1 cellular context compared by ENCODE assay signal in the genomic region with DNA sequence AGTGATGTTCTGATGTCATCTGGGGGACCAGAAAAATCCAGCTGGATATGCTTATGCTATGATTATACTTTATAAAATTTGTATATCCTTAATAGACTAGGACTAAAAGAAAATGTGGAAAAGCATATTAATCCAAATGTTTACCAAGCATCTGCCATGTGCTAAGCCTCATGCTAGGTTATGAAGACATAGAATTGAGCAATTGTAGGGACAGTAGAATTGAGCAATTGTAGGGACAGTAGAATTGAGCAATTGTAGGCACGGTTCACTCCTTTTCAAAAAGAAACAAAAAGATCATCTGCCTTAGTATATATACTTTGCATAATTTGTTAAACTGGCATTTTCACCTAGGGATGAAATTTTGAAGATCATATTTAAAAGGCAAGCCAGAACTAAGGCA.
TF ChIP-seq lines count a peak whose summit lies in the region.

No MANE protein-coding gene starts in this region.

TF ChIP-seq in HepG2, 621 proteins besides CTCF, POLR2A, EP300 and RAD21 (continued from another document and continues in another):
- TF ChIP-seq ZNF329 (CRISPR knock-in tag; IDR thresholded peaks at IDR 0.05; ENCODE audit: low read depth) (no peak), HNF4G (IDR thresholded peaks at IDR 0.05; ENCODE audit: borderline replicate concordance, low read depth, low read length) (no peak), HNF4G (CRISPR knock-in tag; IDR thresholded peaks at IDR 0.05; ENCODE audit: borderline replicate concordance, low read depth) (no peak), ZNF558 (CRISPR knock-in tag; IDR thresholded peaks at IDR 0.05; ENCODE audit: borderline replicate concordance) (no peak), ZNF160 (CRISPR knock-in tag; IDR thresholded peaks at IDR 0.05) (no peak), KDM6A (CRISPR knock-in tag; IDR thresholded peaks at IDR 0.05; ENCODE audit: low read depth) (no peak), RXRA (CRISPR knock-in tag; IDR thresholded peaks at IDR 0.05) (no peak), CEBPG (CRISPR knock-in tag; IDR thresholded peaks at IDR 0.05) (peak; percentile 100), ZNF878 (CRISPR knock-in tag; IDR thresholded peaks at IDR 0.05) (no peak), ZNF256 (CRISPR knock-in tag; conservative IDR thresholded peaks at IDR 0.05) (no peak), HNF4A (CRISPR knock-in tag; IDR thresholded peaks at IDR 0.05) (peak; percentile 67), PHB2 (IDR thresholded peaks at IDR 0.05; ENCODE audit: partially characterized antibody) (no peak), LCORL (IDR thresholded peaks at IDR 0.05) (no peak), LCORL (CRISPR knock-in tag; IDR thresholded peaks at IDR 0.05) (no peak), ZMYM2 (CRISPR knock-in tag; IDR thresholded peaks at IDR 0.05) (no peak), NR2F2 (IDR thresholded peaks at IDR 0.05; ENCODE audit: borderline replicate concordance, low read depth) (no peak), DMAP1 (CRISPR knock-in tag; IDR thresholded peaks at IDR 0.05) (peak; percentile 64), SATB2 (CRISPR knock-in tag; IDR thresholded peaks at IDR 0.05) (no peak), ZNF652 (CRISPR knock-in tag; IDR thresholded peaks at IDR 0.05; ENCODE audit: borderline replicate concordance, low read depth) (no peak), ZNF766 (CRISPR knock-in tag; IDR thresholded peaks at IDR 0.05; ENCODE audit: borderline replicate concordance) (no peak), ZMYM4 (CRISPR knock-in tag; IDR thresholded peaks at IDR 0.05) (no peak), ZNF781 (CRISPR knock-in tag; IDR thresholded peaks at IDR 0.05; ENCODE audit: borderline replicate concordance, not compliant biosample characterization) (no peak), SAP130 (CRISPR knock-in tag; IDR thresholded peaks at IDR 0.05; ENCODE audit: low read depth) (peak; percentile 69), HOXA9 (CRISPR knock-in tag; IDR thresholded peaks at IDR 0.05; ENCODE audit: borderline replicate concordance) (no peak), PITX1 (CRISPR knock-in tag; IDR thresholded peaks at IDR 0.05) (no peak), MIER2 (CRISPR knock-in tag; IDR thresholded peaks at IDR 0.05) (peak; percentile 62; the same call in 1 of the 2 replicates), IKZF1 (IDR thresholded peaks at IDR 0.05) (no peak), SOX13 (IDR thresholded peaks at IDR 0.05) (peak; percentile 67; the same call in 1 of the 2 replicates), SOX13 (CRISPR knock-in tag; conservative IDR thresholded peaks at IDR 0.05 in 1 of 2, IDR thresholded peaks at IDR 0.05 in 1 of 2) (peak in 1 of 2 experiments; percentile 94; a peak in 2 of 4 replicates), ATF1 (CRISPR knock-in tag; IDR thresholded peaks at IDR 0.05) (peak; percentile 33; the same call in 1 of the 2 replicates), ZKSCAN8 (CRISPR knock-in tag; IDR thresholded peaks at IDR 0.05; ENCODE audit: borderline replicate concordance) (peak; percentile 71; the same call in 1 of the 2 replicates), ISX (CRISPR knock-in tag; conservative IDR thresholded peaks at IDR 0.05) (no peak), SMC3 (IDR thresholded peaks at IDR 0.05; ENCODE audit: low read length) (peak; percentile 26; the same call in 1 of the 2 replicates), YEATS4 (CRISPR knock-in tag; IDR thresholded peaks at IDR 0.05; ENCODE audit: borderline replicate concordance) (no peak), ZBTB3 (CRISPR knock-in tag; IDR thresholded peaks at IDR 0.05; ENCODE audit: borderline replicate concordance, low read depth) (no peak), ZNF264 (CRISPR knock-in tag; IDR thresholded peaks at IDR 0.05) (0 out of 2 replicates have a peak, but pooled peaks have one; percentile 70), PPARG (CRISPR knock-in tag; conservative IDR thresholded peaks at IDR 0.05) (0 out of 2 replicates have a peak, but pooled peaks have one; percentile 30), POLR2AphosphoS5 (IDR thresholded peaks at IDR 0.05; ENCODE audit: low read depth, low read length) (no peak), PHF20 (CRISPR knock-in tag; IDR thresholded peaks at IDR 0.05) (no peak), ZNF563 (CRISPR knock-in tag; IDR thresholded peaks at IDR 0.05) (no peak), ZNF570 (CRISPR knock-in tag; IDR thresholded peaks at IDR 0.05; ENCODE audit: borderline replicate concordance) (no peak), ZNF234 (CRISPR knock-in tag; conservative IDR thresholded peaks at IDR 0.05) (no peak), KLF16 (CRISPR knock-in tag; IDR thresholded peaks at IDR 0.05) (peak in 1 of 2 experiments; percentile 90; a peak in 2 of 4 replicates), TBP (CRISPR knock-in tag; IDR thresholded peaks at IDR 0.05) (no peak), ZNF816 (CRISPR knock-in tag; IDR thresholded peaks at IDR 0.05; ENCODE audit: borderline replicate concordance) (no peak), FOSL2 (CRISPR knock-in tag; IDR thresholded peaks at IDR 0.05) (peak; percentile 54; the same call in 1 of the 2 replicates), SRSF4 (IDR thresholded peaks at IDR 0.05; ENCODE audit: low read depth, low read length, poor library complexity, severe bottlenecking) (no peak), TARDBP (CRISPR knock-in tag; IDR thresholded peaks at IDR 0.05) (no peak), ZNF607 (CRISPR knock-in tag; IDR thresholded peaks at IDR 0.05; ENCODE audit: borderline replicate concordance) (no peak), ZNF468 (CRISPR knock-in tag; IDR thresholded peaks at IDR 0.05) (no peak), CCDC6 (CRISPR knock-in tag; IDR thresholded peaks at IDR 0.05) (no peak), ZNF296 (CRISPR knock-in tag; conservative IDR thresholded peaks at IDR 0.05) (no peak)
- TF ChIP-seq, protein P1, sequence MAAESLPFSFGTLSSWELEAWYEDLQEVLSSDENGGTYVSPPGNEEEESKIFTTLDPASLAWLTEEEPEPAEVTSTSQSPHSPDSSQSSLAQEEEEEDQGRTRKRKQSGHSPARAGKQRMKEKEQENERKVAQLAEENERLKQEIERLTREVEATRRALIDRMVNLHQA (CRISPR knock-in tag; IDR thresholded peaks at IDR 0.05), result no peak
- TF ChIP-seq, protein P2, sequence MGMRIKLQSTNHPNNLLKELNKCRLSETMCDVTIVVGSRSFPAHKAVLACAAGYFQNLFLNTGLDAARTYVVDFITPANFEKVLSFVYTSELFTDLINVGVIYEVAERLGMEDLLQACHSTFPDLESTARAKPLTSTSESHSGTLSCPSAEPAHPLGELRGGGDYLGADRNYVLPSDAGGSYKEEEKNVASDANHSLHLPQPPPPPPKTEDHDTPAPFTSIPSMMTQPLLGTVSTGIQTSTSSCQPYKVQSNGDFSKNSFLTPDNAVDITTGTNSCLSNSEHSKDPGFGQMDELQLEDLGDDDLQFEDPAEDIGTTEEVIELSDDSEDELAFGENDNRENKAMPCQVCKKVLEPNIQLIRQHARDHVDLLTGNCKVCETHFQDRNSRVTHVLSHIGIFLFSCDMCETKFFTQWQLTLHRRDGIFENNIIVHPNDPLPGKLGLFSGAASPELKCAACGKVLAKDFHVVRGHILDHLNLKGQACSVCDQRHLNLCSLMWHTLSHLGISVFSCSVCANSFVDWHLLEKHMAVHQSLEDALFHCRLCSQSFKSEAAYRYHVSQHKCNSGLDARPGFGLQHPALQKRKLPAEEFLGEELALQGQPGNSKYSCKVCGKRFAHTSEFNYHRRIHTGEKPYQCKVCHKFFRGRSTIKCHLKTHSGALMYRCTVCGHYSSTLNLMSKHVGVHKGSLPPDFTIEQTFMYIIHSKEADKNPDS (CRISPR knock-in tag; IDR thresholded peaks at IDR 0.05), result no peak
- TF ChIP-seq, protein P3, sequence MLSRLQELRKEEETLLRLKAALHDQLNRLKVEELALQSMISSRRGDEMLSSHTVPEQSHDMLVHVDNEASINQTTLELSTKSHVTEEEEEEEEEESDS (CRISPR knock-in tag; IDR thresholded peaks at IDR 0.05; ENCODE audit: borderline replicate concordance), result no peak
- TF ChIP-seq, protein P4, sequence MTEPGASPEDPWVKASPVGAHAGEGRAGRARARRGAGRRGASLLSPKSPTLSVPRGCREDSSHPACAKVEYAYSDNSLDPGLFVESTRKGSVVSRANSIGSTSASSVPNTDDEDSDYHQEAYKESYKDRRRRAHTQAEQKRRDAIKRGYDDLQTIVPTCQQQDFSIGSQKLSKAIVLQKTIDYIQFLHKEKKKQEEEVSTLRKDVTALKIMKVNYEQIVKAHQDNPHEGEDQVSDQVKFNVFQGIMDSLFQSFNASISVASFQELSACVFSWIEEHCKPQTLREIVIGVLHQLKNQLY (CRISPR knock-in tag; IDR thresholded peaks at IDR 0.05), result no peak
- TF ChIP-seq, protein P5, sequence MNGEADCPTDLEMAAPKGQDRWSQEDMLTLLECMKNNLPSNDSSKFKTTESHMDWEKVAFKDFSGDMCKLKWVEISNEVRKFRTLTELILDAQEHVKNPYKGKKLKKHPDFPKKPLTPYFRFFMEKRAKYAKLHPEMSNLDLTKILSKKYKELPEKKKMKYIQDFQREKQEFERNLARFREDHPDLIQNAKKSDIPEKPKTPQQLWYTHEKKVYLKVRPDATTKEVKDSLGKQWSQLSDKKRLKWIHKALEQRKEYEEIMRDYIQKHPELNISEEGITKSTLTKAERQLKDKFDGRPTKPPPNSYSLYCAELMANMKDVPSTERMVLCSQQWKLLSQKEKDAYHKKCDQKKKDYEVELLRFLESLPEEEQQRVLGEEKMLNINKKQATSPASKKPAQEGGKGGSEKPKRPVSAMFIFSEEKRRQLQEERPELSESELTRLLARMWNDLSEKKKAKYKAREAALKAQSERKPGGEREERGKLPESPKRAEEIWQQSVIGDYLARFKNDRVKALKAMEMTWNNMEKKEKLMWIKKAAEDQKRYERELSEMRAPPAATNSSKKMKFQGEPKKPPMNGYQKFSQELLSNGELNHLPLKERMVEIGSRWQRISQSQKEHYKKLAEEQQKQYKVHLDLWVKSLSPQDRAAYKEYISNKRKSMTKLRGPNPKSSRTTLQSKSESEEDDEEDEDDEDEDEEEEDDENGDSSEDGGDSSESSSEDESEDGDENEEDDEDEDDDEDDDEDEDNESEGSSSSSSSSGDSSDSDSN (CRISPR knock-in tag; IDR thresholded peaks at IDR 0.05), result no peak
- TF ChIP-seq, protein P6, sequence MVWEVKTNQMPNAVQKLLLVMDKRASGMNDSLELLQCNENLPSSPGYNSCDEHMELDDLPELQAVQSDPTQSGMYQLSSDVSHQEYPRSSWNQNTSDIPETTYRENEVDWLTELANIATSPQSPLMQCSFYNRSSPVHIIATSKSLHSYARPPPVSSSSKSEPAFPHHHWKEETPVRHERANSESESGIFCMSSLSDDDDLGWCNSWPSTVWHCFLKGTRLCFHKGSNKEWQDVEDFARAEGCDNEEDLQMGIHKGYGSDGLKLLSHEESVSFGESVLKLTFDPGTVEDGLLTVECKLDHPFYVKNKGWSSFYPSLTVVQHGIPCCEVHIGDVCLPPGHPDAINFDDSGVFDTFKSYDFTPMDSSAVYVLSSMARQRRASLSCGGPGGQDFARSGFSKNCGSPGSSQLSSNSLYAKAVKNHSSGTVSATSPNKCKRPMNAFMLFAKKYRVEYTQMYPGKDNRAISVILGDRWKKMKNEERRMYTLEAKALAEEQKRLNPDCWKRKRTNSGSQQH (CRISPR knock-in tag; IDR thresholded peaks at IDR 0.05; ENCODE audit: low read depth), result no peak
- TF ChIP-seq, protein P7, sequence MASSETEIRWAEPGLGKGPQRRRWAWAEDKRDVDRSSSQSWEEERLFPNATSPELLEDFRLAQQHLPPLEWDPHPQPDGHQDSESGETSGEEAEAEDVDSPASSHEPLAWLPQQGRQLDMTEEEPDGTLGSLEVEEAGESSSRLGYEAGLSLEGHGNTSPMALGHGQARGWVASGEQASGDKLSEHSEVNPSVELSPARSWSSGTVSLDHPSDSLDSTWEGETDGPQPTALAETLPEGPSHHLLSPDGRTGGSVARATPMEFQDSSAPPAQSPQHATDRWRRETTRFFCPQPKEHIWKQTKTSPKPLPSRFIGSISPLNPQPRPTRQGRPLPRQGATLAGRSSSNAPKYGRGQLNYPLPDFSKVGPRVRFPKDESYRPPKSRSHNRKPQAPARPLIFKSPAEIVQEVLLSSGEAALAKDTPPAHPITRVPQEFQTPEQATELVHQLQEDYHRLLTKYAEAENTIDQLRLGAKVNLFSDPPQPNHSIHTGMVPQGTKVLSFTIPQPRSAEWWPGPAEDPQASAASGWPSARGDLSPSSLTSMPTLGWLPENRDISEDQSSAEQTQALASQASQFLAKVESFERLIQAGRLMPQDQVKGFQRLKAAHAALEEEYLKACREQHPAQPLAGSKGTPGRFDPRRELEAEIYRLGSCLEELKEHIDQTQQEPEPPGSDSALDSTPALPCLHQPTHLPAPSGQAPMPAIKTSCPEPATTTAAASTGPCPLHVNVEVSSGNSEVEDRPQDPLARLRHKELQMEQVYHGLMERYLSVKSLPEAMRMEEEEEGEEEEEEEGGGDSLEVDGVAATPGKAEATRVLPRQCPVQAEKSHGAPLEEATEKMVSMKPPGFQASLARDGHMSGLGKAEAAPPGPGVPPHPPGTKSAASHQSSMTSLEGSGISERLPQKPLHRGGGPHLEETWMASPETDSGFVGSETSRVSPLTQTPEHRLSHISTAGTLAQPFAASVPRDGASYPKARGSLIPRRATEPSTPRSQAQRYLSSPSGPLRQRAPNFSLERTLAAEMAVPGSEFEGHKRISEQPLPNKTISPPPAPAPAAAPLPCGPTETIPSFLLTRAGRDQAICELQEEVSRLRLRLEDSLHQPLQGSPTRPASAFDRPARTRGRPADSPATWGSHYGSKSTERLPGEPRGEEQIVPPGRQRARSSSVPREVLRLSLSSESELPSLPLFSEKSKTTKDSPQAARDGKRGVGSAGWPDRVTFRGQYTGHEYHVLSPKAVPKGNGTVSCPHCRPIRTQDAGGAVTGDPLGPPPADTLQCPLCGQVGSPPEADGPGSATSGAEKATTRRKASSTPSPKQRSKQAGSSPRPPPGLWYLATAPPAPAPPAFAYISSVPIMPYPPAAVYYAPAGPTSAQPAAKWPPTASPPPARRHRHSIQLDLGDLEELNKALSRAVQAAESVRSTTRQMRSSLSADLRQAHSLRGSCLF (CRISPR knock-in tag; IDR thresholded peaks at IDR 0.05; ENCODE audit: borderline replicate concordance), result no peak
- TF ChIP-seq, protein P8, sequence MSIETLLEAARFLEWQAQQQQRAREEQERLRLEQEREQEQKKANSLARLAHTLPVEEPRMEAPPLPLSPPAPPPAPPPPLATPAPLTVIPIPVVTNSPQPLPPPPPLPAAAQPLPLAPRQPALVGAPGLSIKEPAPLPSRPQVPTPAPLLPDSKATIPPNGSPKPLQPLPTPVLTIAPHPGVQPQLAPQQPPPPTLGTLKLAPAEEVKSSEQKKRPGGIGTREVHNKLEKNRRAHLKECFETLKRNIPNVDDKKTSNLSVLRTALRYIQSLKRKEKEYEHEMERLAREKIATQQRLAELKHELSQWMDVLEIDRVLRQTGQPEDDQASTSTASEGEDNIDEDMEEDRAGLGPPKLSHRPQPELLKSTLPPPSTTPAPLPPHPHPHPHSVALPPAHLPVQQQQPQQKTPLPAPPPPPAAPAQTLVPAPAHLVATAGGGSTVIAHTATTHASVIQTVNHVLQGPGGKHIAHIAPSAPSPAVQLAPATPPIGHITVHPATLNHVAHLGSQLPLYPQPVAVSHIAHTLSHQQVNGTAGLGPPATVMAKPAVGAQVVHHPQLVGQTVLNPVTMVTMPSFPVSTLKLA (IDR thresholded peaks at IDR 0.05), result peak; percentile 36; the same call in 1 of the 2 replicates
- TF ChIP-seq, protein P9, sequence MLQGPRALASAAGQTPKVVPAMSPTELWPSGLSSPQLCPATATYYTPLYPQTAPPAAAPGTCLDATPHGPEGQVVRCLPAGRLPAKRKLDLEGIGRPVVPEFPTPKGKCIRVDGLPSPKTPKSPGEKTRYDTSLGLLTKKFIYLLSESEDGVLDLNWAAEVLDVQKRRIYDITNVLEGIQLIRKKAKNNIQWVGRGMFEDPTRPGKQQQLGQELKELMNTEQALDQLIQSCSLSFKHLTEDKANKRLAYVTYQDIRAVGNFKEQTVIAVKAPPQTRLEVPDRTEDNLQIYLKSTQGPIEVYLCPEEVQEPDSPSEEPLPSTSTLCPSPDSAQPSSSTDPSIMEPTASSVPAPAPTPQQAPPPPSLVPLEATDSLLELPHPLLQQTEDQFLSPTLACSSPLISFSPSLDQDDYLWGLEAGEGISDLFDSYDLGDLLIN (CRISPR knock-in tag; IDR thresholded peaks at IDR 0.05; ENCODE audit: borderline replicate concordance), result no peak
